15 cellular contexts compared by ENCODE assay signal in genomic region chr18:5961097-5961827, GRCh38.
"Had no signal": no experiment of that assay in that cellular context is flagged by ENCODE, and none has a peak within 500 bp of the region (broad histone marks: within the 10 kb centered on the region; RNA-seq: fewer than 3 reads in every experiment).

No MANE protein-coding gene starts in this region.

- H3K4me3 Mint-ChIP-seq: activated naive CD4-positive, alpha-beta T cell treated with anti-CD3 and anti-CD28 coated beads for 36 hours; naive thymus-derived CD8-positive, alpha-beta T cell; stimulated activated effector memory CD8-positive, alpha-beta T cell treated with anti-CD3 and anti-CD28 coated beads, Interleukin-12 subunit alpha, Interleukin-12 subunit beta, amount 100 ng/mL, for 72 hours had no signal

- H2AFZ ChIP-seq: hepatocyte had no signal

- H3K27ac Mint-ChIP-seq: activated naive CD4-positive, alpha-beta T cell treated with anti-CD3 and anti-CD28 coated beads for 36 hours; stimulated activated effector memory CD8-positive, alpha-beta T cell treated with anti-CD3 and anti-CD28 coated beads, Interleukin-12 subunit alpha, Interleukin-12 subunit beta, amount 100 ng/mL, for 72 hours had no signal

- H3K27ac ChIP-seq: hepatocyte, left lung, neutrophil, thoracic aorta had no signal

- H3K36me3 ChIP-seq: left lung, neutrophil, thoracic aorta had no signal

- ATAC-seq: activated CD4-positive, CD25-positive, alpha-beta regulatory T cell treated with anti-CD3 and anti-CD28 coated beads, Interleukin-2, amount 50 U/mL, for 24 hours; esophagus mucosa; left lung; mucosa of descending colon; naive thymus-derived CD8-positive, alpha-beta T cell; stimulated activated effector memory CD8-positive, alpha-beta T cell treated with anti-CD3 and anti-CD28 coated beads, Interleukin-12 subunit alpha, Interleukin-12 subunit beta, amount 100 ng/mL, for 72 hours had no signal

- H3K27me3 ChIP-seq: hepatocyte, left lung, neutrophil had no signal

- H3K9me3 Mint-ChIP-seq: activated naive CD4-positive, alpha-beta T cell treated with anti-CD3 and anti-CD28 coated beads for 36 hours; naive thymus-derived CD8-positive, alpha-beta T cell had no signal

- H3K4me1 ChIP-seq: left lung had no signal

- DNase-seq: activated CD4-positive, alpha-beta T cell treated with anti-CD3 and anti-CD28 coated beads, Interleukin-2, amount 50 U/mL, for 4 hours; activated naive CD4-positive, alpha-beta T cell treated with anti-CD3 and anti-CD28 coated beads for 36 hours; activated T-cell treated with anti-CD3 and anti-CD28 coated beads for 4 hours; islet precursor cell; left lung; mucosa of descending colon; naive thymus-derived CD8-positive, alpha-beta T cell; retina; T-helper 9 cell had no signal

- H3K79me2 ChIP-seq: hepatocyte had no signal

- H3K4me3 ChIP-seq: hepatocyte, left lung, mucosa of descending colon, thoracic aorta had no signal

- H3K9me3 ChIP-seq: left lung, mucosa of descending colon, neutrophil, thoracic aorta had no signal

- H3K4me2 ChIP-seq: hepatocyte had no signal

- H3K36me3 Mint-ChIP-seq: naive thymus-derived CD8-positive, alpha-beta T cell; stimulated activated effector memory CD8-positive, alpha-beta T cell treated with anti-CD3 and anti-CD28 coated beads, Interleukin-12 subunit alpha, Interleukin-12 subunit beta, amount 100 ng/mL, for 72 hours had no signal

- H3K4me1 Mint-ChIP-seq: stimulated activated effector memory CD8-positive, alpha-beta T cell treated with anti-CD3 and anti-CD28 coated beads, Interleukin-12 subunit alpha, Interleukin-12 subunit beta, amount 100 ng/mL, for 72 hours had no signal
